1 cellular context compared by ENCODE assay signal in genomic region chr12:75876843-75877587, GRCh38.
TF ChIP-seq lines count a peak whose summit lies in the region.

No MANE protein-coding gene starts in this region.

TF ChIP-seq in HCT116, 20 proteins besides CTCF, POLR2A, EP300 and RAD21 (continued from another document):
- TF ChIP-seq, protein P1, sequence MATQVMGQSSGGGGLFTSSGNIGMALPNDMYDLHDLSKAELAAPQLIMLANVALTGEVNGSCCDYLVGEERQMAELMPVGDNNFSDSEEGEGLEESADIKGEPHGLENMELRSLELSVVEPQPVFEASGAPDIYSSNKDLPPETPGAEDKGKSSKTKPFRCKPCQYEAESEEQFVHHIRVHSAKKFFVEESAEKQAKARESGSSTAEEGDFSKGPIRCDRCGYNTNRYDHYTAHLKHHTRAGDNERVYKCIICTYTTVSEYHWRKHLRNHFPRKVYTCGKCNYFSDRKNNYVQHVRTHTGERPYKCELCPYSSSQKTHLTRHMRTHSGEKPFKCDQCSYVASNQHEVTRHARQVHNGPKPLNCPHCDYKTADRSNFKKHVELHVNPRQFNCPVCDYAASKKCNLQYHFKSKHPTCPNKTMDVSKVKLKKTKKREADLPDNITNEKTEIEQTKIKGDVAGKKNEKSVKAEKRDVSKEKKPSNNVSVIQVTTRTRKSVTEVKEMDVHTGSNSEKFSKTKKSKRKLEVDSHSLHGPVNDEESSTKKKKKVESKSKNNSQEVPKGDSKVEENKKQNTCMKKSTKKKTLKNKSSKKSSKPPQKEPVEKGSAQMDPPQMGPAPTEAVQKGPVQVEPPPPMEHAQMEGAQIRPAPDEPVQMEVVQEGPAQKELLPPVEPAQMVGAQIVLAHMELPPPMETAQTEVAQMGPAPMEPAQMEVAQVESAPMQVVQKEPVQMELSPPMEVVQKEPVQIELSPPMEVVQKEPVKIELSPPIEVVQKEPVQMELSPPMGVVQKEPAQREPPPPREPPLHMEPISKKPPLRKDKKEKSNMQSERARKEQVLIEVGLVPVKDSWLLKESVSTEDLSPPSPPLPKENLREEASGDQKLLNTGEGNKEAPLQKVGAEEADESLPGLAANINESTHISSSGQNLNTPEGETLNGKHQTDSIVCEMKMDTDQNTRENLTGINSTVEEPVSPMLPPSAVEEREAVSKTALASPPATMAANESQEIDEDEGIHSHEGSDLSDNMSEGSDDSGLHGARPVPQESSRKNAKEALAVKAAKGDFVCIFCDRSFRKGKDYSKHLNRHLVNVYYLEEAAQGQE (IDR thresholded peaks at IDR 0.05; ENCODE audit: low read depth), result no peak
- TF ChIP-seq SRF (IDR thresholded peaks at IDR 0.05; ENCODE audit: low read depth), result no peak
- no peak for TF ChIP-seq ZBTB33 (IDR thresholded peaks at IDR 0.05; ENCODE audit: extremely low read depth, insufficient replicate concordance, low read length)
- peak; percentile 20; the same call in 1 of the 2 replicates for TF ChIP-seq CEBPB (IDR thresholded peaks at IDR 0.05; ENCODE audit: low read depth)
- TF ChIP-seq JUND (IDR thresholded peaks at IDR 0.05), result peak; percentile 39; the same call in 1 of the 2 replicates
- TF ChIP-seq ZNF274 (IDR thresholded peaks at IDR 0.05; ENCODE audit: low read depth, low read length), result no peak
- no peak for TF ChIP-seq SIN3A (IDR thresholded peaks at IDR 0.05; ENCODE audit: low read depth)
- TF ChIP-seq, protein P2, sequence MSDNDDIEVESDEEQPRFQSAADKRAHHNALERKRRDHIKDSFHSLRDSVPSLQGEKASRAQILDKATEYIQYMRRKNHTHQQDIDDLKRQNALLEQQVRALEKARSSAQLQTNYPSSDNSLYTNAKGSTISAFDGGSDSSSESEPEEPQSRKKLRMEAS (IDR thresholded peaks at IDR 0.05), result no peak
- TF ChIP-seq YY1 (IDR thresholded peaks at IDR 0.05; ENCODE audit: extremely low read depth, insufficient replicate concordance, low read depth, low read length), result no peak
- peak; percentile 32; the same call in 1 of the 2 replicates for TF ChIP-seq SP1 (IDR thresholded peaks at IDR 0.05; ENCODE audit: low read depth)
- TF ChIP-seq ATF3 (IDR thresholded peaks at IDR 0.05), result no peak
- TF ChIP-seq POLR2AphosphoS5 (IDR thresholded peaks at IDR 0.05; ENCODE audit: low read depth, low read length), result no peak
- no peak for TF ChIP-seq EGR1 (IDR thresholded peaks at IDR 0.05; ENCODE audit: low read depth)
TF ChIP-seq in HCT116: peak in this region for 4.
